ENCODE assay signal across 15 cellular contexts in genomic region chr20:53767206-53767924, GRCh38.
DNase-seq lines count a peak whose midpoint lies in the region; ATAC-seq and TF ChIP-seq lines count a peak whose summit lies in the region.
"Had no signal": no experiment of that assay in that cellular context is flagged by ENCODE, and none has a peak within 500 bp of the region (broad histone marks: within the 10 kb centered on the region; RNA-seq: fewer than 3 reads in every experiment).

No MANE protein-coding gene starts in this region.

- no peak overlapping the region for H4K91ac ChIP-seq in trophoblast cell (ENCODE audit: low read depth, low read length)

- H4K12ac ChIP-seq in trophoblast cell (ENCODE audit: low read depth, low read length), result no peak overlapping the region

- H3K27me3 ChIP-seq in KMS-11 (ENCODE audit: insufficient read depth, low read depth) (no peaks in the 10 kb centered on the region), hepatocyte (no peaks in the 10 kb centered on the region), mammary epithelial cell (ENCODE audit: insufficient read depth, low read length) (no peaks in the 10 kb centered on the region), trophoblast cell (ENCODE audit: insufficient read depth, low read length) (no peaks in the 10 kb centered on the region)
- H3K27me3 ChIP-seq: testis had no signal

- no peak overlapping the region for H2AK5ac ChIP-seq in trophoblast cell (ENCODE audit: low read length)

- H3K18ac ChIP-seq in trophoblast cell (ENCODE audit: low read length), result no peak overlapping the region

- H3K9ac ChIP-seq in KMS-11 (no peak overlapping the region), mammary epithelial cell (ENCODE audit: insufficient read depth, low read length) (no peak overlapping the region), trophoblast cell (ENCODE audit: low read length) (no peak overlapping the region)

- H3K9me2 ChIP-seq in hepatocyte (replicated peaks; ENCODE audit: insufficient read depth), result no peaks in the 10 kb centered on the region

- no peak overlapping the region for H3K4me3 ChIP-seq in KMS-11 (IDR thresholded peaks at IDR 0.05; ENCODE audit: insufficient read depth, low read depth, low read length)
- no peak overlapping the region for H3K4me3 ChIP-seq in hepatocyte
- H3K4me3 ChIP-seq in mammary epithelial cell (replicated peaks in 1 of 3; ENCODE audit: insufficient read depth in 1 of 3, low read depth in 2 of 3, low read length in 3 of 3), result no peak overlapping the region
- no peak overlapping the region for H3K4me3 ChIP-seq in trophoblast cell (ENCODE audit: low read depth, low read length)
- H3K4me3 ChIP-seq: testis had no signal

- DNase-seq in GM10248 (ENCODE audit: extremely low spot score) (peak; percentile 34), hepatocyte (ENCODE audit: low spot score) (peak; percentile 16), mammary epithelial cell (no peak), trophoblast cell (no peak)
- DNase-seq in stimulated activated CD8-positive, alpha-beta memory T cell treated with anti-CD3 and anti-CD28 coated beads, Interleukin-4, amount 100 ng/mL, for 48 hours, result no peak
- DNase-seq: activated T-cell treated with anti-CD3 and anti-CD28 coated beads for 4 hours; CD8-positive, alpha-beta memory T cell; foreskin melanocyte; Karpas-422; NCI-H2171; right cardiac atrium; testis had no signal

- TF ChIP-seq CTCF in GM10248 (IDR thresholded peaks at IDR 0.05; ENCODE audit: control extremely low read depth, extremely low read depth, low read depth, missing control alignments), result no peak
- TF ChIP-seq CTCF in KMS-11 (conservative IDR thresholded peaks at IDR 0.05; ENCODE audit: low read depth, low read length), result no peak
- no peak for TF ChIP-seq CTCF in hepatocyte (IDR thresholded peaks at IDR 0.05; ENCODE audit: poor library complexity)
- TF ChIP-seq CTCF in mammary epithelial cell (conservative IDR thresholded peaks at IDR 0.05 in 1 of 2, IDR thresholded peaks at IDR 0.05 in 1 of 2; ENCODE audit: extremely low read depth in 1 of 2, insufficient read depth in 1 of 2, low read depth in 1 of 2, low read length in 2 of 2), result no peak

- H3K9me3 ChIP-seq in hepatocyte (ENCODE audit: low read depth) (no peaks in the 10 kb centered on the region), mammary epithelial cell (replicated peaks; ENCODE audit: insufficient read depth, low read length) (no peaks in the 10 kb centered on the region), trophoblast cell (ENCODE audit: insufficient read depth, low read depth, low read length) (no peaks in the 10 kb centered on the region)
- H3K9me3 ChIP-seq: testis had no signal

- POLR2A ChIA-PET in GM10248 (lab: Yijun Ruan, JAX), result no interaction called here

- WGBS in hepatocyte (ENCODE audit: low lambda C conversion rate, missing lambda C conversion rate), result 86% methylated on average over 6 of the region's 6 CpGs
- 98% methylated on average over 6 of the region's 6 CpGs for WGBS in mammary epithelial cell (ENCODE audit: low coverage, missing lambda C conversion rate)
- WGBS in trophoblast cell (ENCODE audit: extremely low coverage, insufficient coverage, insufficient read length), result no CpG with 5 or more reads among the region's 6 CpGs

- no peak overlapping the region for H3K23ac ChIP-seq in trophoblast cell (ENCODE audit: low read length)

- peak; percentile 60 for ATAC-seq in GM19351 (IDR thresholded peaks at IDR 0.05; ENCODE audit: unreplicated experiment)
- no peak for ATAC-seq in GM18520 (IDR thresholded peaks at IDR 0.05; ENCODE audit: unreplicated experiment)
- ATAC-seq: right cardiac atrium had no signal

- in situ Hi-C loops in mammary epithelial cell (cut with MboI; ENCODE audit: low sequenced_read_pairs in 2 of 2), result loop anchor here in 1 of 2 donors (25.0 kb wide), 1 partner anchor 145 kb away; no protein-coding TSS in a partner anchor

- H3K14ac ChIP-seq in trophoblast cell (ENCODE audit: low read length), result no peak overlapping the region

- H3K79me1 ChIP-seq in trophoblast cell (ENCODE audit: low read length), result no peaks in the 10 kb centered on the region

- no TSS peak for BruUV-seq in mammary epithelial cell (replicated peaks; lab: Mats Ljungman, UMichigan)

- H3K36me3 ChIP-seq in KMS-11 (ENCODE audit: insufficient read depth) (no peaks in the 10 kb centered on the region), hepatocyte (replicated peaks; ENCODE audit: insufficient read depth, low read depth) (no peaks in the 10 kb centered on the region), mammary epithelial cell (ENCODE audit: insufficient read depth, low read length) (no peaks in the 10 kb centered on the region), trophoblast cell (ENCODE audit: control insufficient read depth in 1 of 2, insufficient read depth in 2 of 2, low read length in 2 of 2) (no peaks in the 10 kb centered on the region)

- dilution Hi-C loops in mammary epithelial cell (cut with HindIII; ENCODE audit: low sequenced_read_pairs), result loop anchor here (25.0 kb wide), 2 partner anchors 145 to 180 kb away; partner anchors contain the start of gene ZNF217

- intact Hi-C loops in mammary epithelial cell (cut with micrococcal nuclease), result no loop called here

- H3K79me2 ChIP-seq in KMS-11 (ENCODE audit: insufficient read depth, low read depth) (no peaks in the 10 kb centered on the region), hepatocyte (no peaks in the 10 kb centered on the region), mammary epithelial cell (ENCODE audit: insufficient read depth, low read length) (no peaks in the 10 kb centered on the region), trophoblast cell (ENCODE audit: control insufficient read depth, insufficient read depth, low read length, poor library complexity) (no peaks in the 10 kb centered on the region)

- no peak overlapping the region for H4K8ac ChIP-seq in trophoblast cell (ENCODE audit: low read depth, low read length)

- H2BK12ac ChIP-seq in trophoblast cell (ENCODE audit: low read length), result no peak overlapping the region

- H2AFZ ChIP-seq in KMS-11 (ENCODE audit: low read depth) (0 out of 2 replicates have a peak overlapping the region, but pooled peaks have one; percentile 18), hepatocyte (no peak overlapping the region), mammary epithelial cell (ENCODE audit: low read depth, low read length) (no peak overlapping the region), trophoblast cell (ENCODE audit: insufficient read depth, low read length, poor library complexity) (no peak overlapping the region)

- H3K27ac ChIP-seq in KMS-11, result no peak overlapping the region
- peak overlapping the region; percentile 21 for H3K27ac ChIP-seq in hepatocyte
- no peak overlapping the region for H3K27ac ChIP-seq in mammary epithelial cell (ENCODE audit: insufficient read depth, low read depth, low read length)
- no peak overlapping the region for H3K27ac ChIP-seq in trophoblast cell (ENCODE audit: low read depth, low read length)
- H3K27ac ChIP-seq: testis had no signal

- no peak overlapping the region for H2BK120ac ChIP-seq in trophoblast cell (ENCODE audit: insufficient read depth, low read length, poor library complexity)

- H3K4me2 ChIP-seq in KMS-11 (peak overlapping the region; percentile 24; the same call in 1 of the 2 replicates), hepatocyte (peak overlapping the region; percentile 3), mammary epithelial cell (ENCODE audit: insufficient read depth, low read depth, low read length) (no peak overlapping the region), trophoblast cell (ENCODE audit: low read length) (no peak overlapping the region)

- CTCF ChIA-PET in GM10248 (lab: Yijun Ruan, JAX), result interaction anchor here (0.7 to 1.1 kb wide), 2 partner anchors 11 to 145 kb away, joined by 3 read pairs; no protein-coding TSS in a partner anchor
- CTCF ChIA-PET in mammary epithelial cell (lab: Charles Lee; ENCODE audit: low non-redundant PET), result no interaction called here

- H4K20me1 ChIP-seq in KMS-11 (ENCODE audit: insufficient read depth) (no peaks in the 10 kb centered on the region), hepatocyte (ENCODE audit: insufficient read depth, poor library complexity, severe bottlenecking) (no peaks in the 10 kb centered on the region), mammary epithelial cell (ENCODE audit: insufficient read depth, low read length) (no peaks in the 10 kb centered on the region)

- H2BK5ac ChIP-seq in trophoblast cell (ENCODE audit: low read depth, low read length, poor library complexity), result no peak overlapping the region

- H3K4ac ChIP-seq in trophoblast cell (ENCODE audit: low read depth, low read length), result no peak overlapping the region

- H3K4me1 ChIP-seq in KMS-11 (ENCODE audit: low read depth, poor library complexity, severe bottlenecking) (peaks cover 12% of the 10 kb centered on the region), hepatocyte (ENCODE audit: insufficient read depth) (peaks cover 32% of the 10 kb centered on the region), mammary epithelial cell (ENCODE audit: insufficient read depth, low read length) (no peaks in the 10 kb centered on the region), trophoblast cell (ENCODE audit: control insufficient read depth in 1 of 2, insufficient read depth in 2 of 2, low read length in 2 of 2) (no peaks in the 10 kb centered on the region)
- H3K4me1 ChIP-seq: testis had no signal

Comparison
In these comparisons a context has a peak if more than half of its experiments do, and no peak if none do; other contexts are left out.
1. DNase-seq: peak in GM10248 (single experiment) and hepatocyte (single experiment); none in mammary epithelial cell (single experiment), trophoblast cell (0 of 2) and stimulated activated CD8-positive, alpha-beta memory T cell treated with anti-CD3 and anti-CD28 coated beads, Interleukin-4, amount 100 ng/mL, for 48 hours (single experiment).
2. H3K4me2 ChIP-seq: peak in KMS-11 (single experiment) and hepatocyte (single experiment); none in mammary epithelial cell (single experiment) and trophoblast cell (single experiment).